Comparison of ENCODE assay signal across 8 cellular contexts in genomic region chr2:118014492-118014824, GRCh38. TPM values are rescaled to one million over a fixed set of nuclear protein-coding genes. Genes with fewer than 3 reads are reported as not detected.
DNase-seq lines count a peak whose midpoint lies in the region; ATAC-seq, FAIRE-seq and TF ChIP-seq lines count a peak whose summit lies in the region.

No MANE protein-coding gene starts in this region.

- H3K9me1 ChIP-seq in keratinocyte (ENCODE audit: control insufficient read depth, extremely low read depth, insufficient read depth, low read length): no peaks in the 10 kb centered on the region

- peak overlapping the region; percentile 40 for H3K27ac ChIP-seq in keratinocyte (ENCODE audit: control insufficient read depth, insufficient read depth, low read length)
- no peak overlapping the region for H3K27ac ChIP-seq in thoracic aorta

- H3K4me2 ChIP-seq in keratinocyte (ENCODE audit: control insufficient read depth, extremely low read depth, insufficient read depth, low read depth, low read length): peak overlapping the region; percentile 99

- H3K4me1 ChIP-seq in keratinocyte (ENCODE audit: control insufficient read depth, extremely low read depth, insufficient read depth, low read length): peaks cover 5% of the 10 kb centered on the region
- H3K4me1 ChIP-seq in thoracic aorta (ENCODE audit: control insufficient read depth in 1 of 2, low read depth in 2 of 2): peaks cover 5 to 18% of the 10 kb centered on the region in 2 donors

- H3K9me3 ChIP-seq in keratinocyte (ENCODE audit: control insufficient read depth, low read depth, low read length): no peaks in the 10 kb centered on the region
- no peaks in the 10 kb centered on the region for H3K9me3 ChIP-seq in thoracic aorta

- dilution Hi-C loops in keratinocyte (cut with MboI; ENCODE audit: extremely low pct_ligation_motif_present, low sequenced_read_pairs): no loop called here

- no peaks in the 10 kb centered on the region for H3K27me3 ChIP-seq in keratinocyte (ENCODE audit: control insufficient read depth, extremely low read depth, insufficient read depth, low read length)
- H3K27me3 ChIP-seq in thoracic aorta (replicated peaks; ENCODE audit: insufficient read depth): no peaks in the 10 kb centered on the region

- H3K9ac ChIP-seq in keratinocyte (ENCODE audit: control insufficient read depth, extremely low read depth, insufficient read depth, low read length): peak overlapping the region; percentile 89

- H3K9me3 Mint-ChIP-seq in activated naive CD8-positive, alpha-beta T cell treated with anti-CD3 and anti-CD28 coated beads for 36 hours: no peaks in the 10 kb centered on the region

- TF ChIP-seq CTCF in keratinocyte (optimal IDR thresholded peaks at IDR 0.05 in 1 of 3, IDR thresholded peaks at IDR 0.05 in 1 of 3, conservative IDR thresholded peaks at IDR 0.05 in 1 of 3; ENCODE audit: extremely low read depth in 1 of 3, insufficient read depth in 2 of 3, low read length in 3 of 3) (no peak), thoracic aorta (IDR thresholded peaks at IDR 0.05) (no peak)

- no peak for FAIRE-seq in keratinocyte (lab: Jason Lieb, UNC)
- FAIRE-seq in GM19239 (lab: Jason Lieb, UNC): no peak

- peak overlapping the region; percentile 87 to 99 (median 97) for H3K4me3 ChIP-seq in keratinocyte (ENCODE audit: control insufficient read depth in 2 of 3, extremely low read depth in 1 of 3, insufficient read depth in 2 of 3, low read depth in 1 of 3, low read length in 3 of 3)
- peak overlapping the region; percentile 85 for H3K4me3 ChIP-seq in thoracic aorta

- peak overlapping the region; percentile 99 for H2AFZ ChIP-seq in keratinocyte (ENCODE audit: control insufficient read depth, low read length)

- H3K36me3 ChIP-seq in keratinocyte (ENCODE audit: control insufficient read depth in 2 of 2, extremely low read depth in 1 of 2, insufficient read depth in 2 of 2, low read length in 2 of 2) (peaks cover 0 to 4% of the 10 kb centered on the region in 2 experiments), thoracic aorta (no peaks in the 10 kb centered on the region)

- H3K4me3 Mint-ChIP-seq in activated naive CD8-positive, alpha-beta T cell treated with anti-CD3 and anti-CD28 coated beads for 36 hours: peak overlapping the region; percentile 94

- H3K36me3 Mint-ChIP-seq in activated naive CD8-positive, alpha-beta T cell treated with anti-CD3 and anti-CD28 coated beads for 36 hours: peaks cover 3% of the 10 kb centered on the region

- DNase-seq in activated naive CD4-positive, alpha-beta T cell treated with Interleukin-2 at 50 U/mL for 16 hours: peak; percentile 7
- DNase-seq in activated naive CD4-positive, alpha-beta T cell treated with anti-CD3 and anti-CD28 coated beads, Interleukin-2, amount 50 U/mL, for 16 hours: no peak
- peak; percentile 4 for DNase-seq in activated naive CD8-positive, alpha-beta T cell treated with anti-CD3 and anti-CD28 coated beads for 36 hours
- no peak for DNase-seq in keratinocyte (ENCODE audit: low read depth, low spot score)
- DNase-seq in thoracic aorta (ENCODE audit: low spot score): no peak
- DNase-seq in ecto neural progenitor cell (ENCODE audit: low spot score): no peak
- DNase-seq in GM19239 (ENCODE audit: insufficient read length, low spot score): no peak

- H3K27ac Mint-ChIP-seq in activated naive CD8-positive, alpha-beta T cell treated with anti-CD3 and anti-CD28 coated beads for 36 hours: peak overlapping the region; percentile 77

- H4K20me1 ChIP-seq in keratinocyte (ENCODE audit: control insufficient read depth, extremely low read depth, insufficient read depth, low read length): no peaks in the 10 kb centered on the region

- H3K79me2 ChIP-seq in keratinocyte (ENCODE audit: control insufficient read depth, insufficient read depth, low read length): peaks cover 43% of the 10 kb centered on the region

- H3K27me3 Mint-ChIP-seq in activated naive CD8-positive, alpha-beta T cell treated with anti-CD3 and anti-CD28 coated beads for 36 hours: peaks cover 4% of the 10 kb centered on the region

- ATAC-seq in thoracic aorta (ENCODE audit: insufficient number of reproducible peaks, low FRiP score, low read depth): no peak
- no peak for ATAC-seq in GM18868 (IDR thresholded peaks at IDR 0.05; ENCODE audit: unreplicated experiment)

- peaks cover 40% of the 10 kb centered on the region for H3K4me1 Mint-ChIP-seq in activated naive CD8-positive, alpha-beta T cell treated with anti-CD3 and anti-CD28 coated beads for 36 hours

RNA-seq across cellular contexts. Expression of gene CCDC93, which starts 0.6 kb away (rescaled TPM):
- 10 to 100 TPM; 22.9 to 25.5 TPM for total RNA-seq in activated naive CD8-positive, alpha-beta T cell treated with anti-CD3 and anti-CD28 coated beads for 36 hours
- 13.6 to 21.3 TPM (median 16.2 TPM) in 3 replicates for polyA plus RNA-seq in keratinocyte
- 217 TPM for polyA plus RNA-seq in keratinocyte (2011; ENCODE audit: low read depth)
- polyA plus RNA-seq in keratinocyte (2011; cell fraction: cytosol; rRNA removed): 8.3 and 11.4 TPM in 2 replicates
- polyA plus RNA-seq in keratinocyte (2011; cell fraction: nucleus; rRNA removed): 51.6 and 61.6 TPM in 2 replicates
- polyA plus RNA-seq in keratinocyte (2012; ENCODE audit: low replicate concordance): 11.0 and 15.6 TPM in 2 replicates
- 11.5 to 23.6 TPM (median 14.7 TPM) in 3 replicates for polyA minus RNA-seq in keratinocyte
- 11.3 TPM for polyA minus RNA-seq in keratinocyte (2011; cell fraction: cytosol; rRNA and poly(A)+ RNA removed)
- polyA minus RNA-seq in keratinocyte (2011; cell fraction: nucleus; rRNA and poly(A)+ RNA removed): 23.7 and 53.8 TPM in 2 replicates
- total RNA-seq in thoracic aorta: 10 to 100 TPM; 11.0 to 21.7 TPM

Comparison
In these comparisons a context has a peak if more than half of its experiments do, and no peak if none do; other contexts are left out.
1. DNase-seq: peak in activated naive CD4-positive, alpha-beta T cell treated with Interleukin-2 at 50 U/mL for 16 hours (single experiment) and activated naive CD8-positive, alpha-beta T cell treated with anti-CD3 and anti-CD28 coated beads for 36 hours (single experiment); none in activated naive CD4-positive, alpha-beta T cell treated with anti-CD3 and anti-CD28 coated beads, Interleukin-2, amount 50 U/mL, for 16 hours (single experiment), keratinocyte (single experiment), thoracic aorta (single experiment), ecto neural progenitor cell (single experiment) and GM19239 (single experiment).